ENCODE assay signal across 27 cellular contexts in genomic region chr2:163453920-163454319, GRCh38.
A peak's percentile ranks its signal among the peaks of the same experiment; 100 is the strongest.
DNase-seq lines count a peak whose midpoint lies in the region; ATAC-seq, FAIRE-seq and TF ChIP-seq lines count a peak whose summit lies in the region.
"Had no signal": no experiment of that assay in that cellular context is flagged by ENCODE, and none has a peak within 500 bp of the region (broad histone marks: within the 10 kb centered on the region; RNA-seq: fewer than 3 reads in every experiment).

No MANE protein-coding gene starts in this region.

- no peaks in the 10 kb centered on the region for H3K79me1 ChIP-seq in mesenchymal stem cell (replicated peaks; ENCODE audit: low read length, poor library complexity, severe bottlenecking)

- H3K27me3 ChIP-seq in astrocyte (ENCODE audit: insufficient read depth, low read length) (no peaks in the 10 kb centered on the region), mesenchymal stem cell (ENCODE audit: control insufficient read depth in 1 of 2, insufficient read depth in 1 of 2, low read length in 2 of 2) (no peaks in the 10 kb centered on the region)
- H3K27me3 ChIP-seq: BLaER1 treated with 17β-estradiol and CSF1 and Interleukin-3, amounts not matched to agents 10 nM and 100 nM; MG63; Peyer's patch had no signal

- H3K9me3 Mint-ChIP-seq in astrocyte (ENCODE audit: unreplicated experiment) = no peaks in the 10 kb centered on the region
- H3K9me3 Mint-ChIP-seq: GM23338 had no signal

- H3K4me1 Mint-ChIP-seq in astrocyte (ENCODE audit: low read depth, unreplicated experiment) = peaks cover 4% of the 10 kb centered on the region
- H3K4me1 Mint-ChIP-seq: CD4-positive, alpha-beta memory T cell; GM23338 had no signal

- no peaks in the 10 kb centered on the region for H3K9me3 ChIP-seq in astrocyte (ENCODE audit: insufficient read depth, low read depth, low read length)
- H3K9me3 ChIP-seq in mesenchymal stem cell (ENCODE audit: control insufficient read depth, low read length) = no peaks in the 10 kb centered on the region
- H3K9me3 ChIP-seq: HAP-1, MG63, Peyer's patch had no signal

- H3K4ac ChIP-seq in mesenchymal stem cell (ENCODE audit: low read depth in 1 of 2, low read length in 2 of 2) = no peak overlapping the region

- H4K20me1 ChIP-seq in astrocyte (ENCODE audit: insufficient read depth, low read length) = no peaks in the 10 kb centered on the region
- H4K20me1 ChIP-seq: BLaER1 treated with 17β-estradiol and CSF1 and Interleukin-3, amounts not matched to agents 10 nM and 100 nM had no signal

- no peaks in the 10 kb centered on the region for H3K36me3 ChIP-seq in astrocyte (ENCODE audit: insufficient read depth, low read length)
- H3K36me3 ChIP-seq in mesenchymal stem cell (ENCODE audit: control insufficient read depth in 1 of 2, insufficient read depth in 2 of 2, low read depth in 1 of 2, low read length in 2 of 2) = no peaks in the 10 kb centered on the region
- H3K36me3 ChIP-seq: BLaER1 treated with 17β-estradiol and CSF1 and Interleukin-3, amounts not matched to agents 10 nM and 100 nM; HAP-1; MG63; Peyer's patch had no signal

- no peak overlapping the region for H2BK15ac ChIP-seq in mesenchymal stem cell (ENCODE audit: low read depth, poor library complexity, severe bottlenecking)

- H2BK120ac ChIP-seq in mesenchymal stem cell (ENCODE audit: low read depth, low read length) = no peak overlapping the region

- no peak overlapping the region for H3K27ac Mint-ChIP-seq in astrocyte (ENCODE audit: unreplicated experiment)
- H3K27ac Mint-ChIP-seq: CD4-positive, alpha-beta memory T cell; GM23338; HFFc6 had no signal

- TF ChIP-seq CTCF in astrocyte (IDR thresholded peaks at IDR 0.05; ENCODE audit: insufficient read depth, low read depth, low read length) (no peak), epithelial cell of esophagus (IDR thresholded peaks at IDR 0.05; ENCODE audit: insufficient read depth, low read depth, low read length, missing control alignments) (no peak)

- H3K27me3 Mint-ChIP-seq in astrocyte (ENCODE audit: low read depth, unreplicated experiment) = no peaks in the 10 kb centered on the region
- H3K27me3 Mint-ChIP-seq: CD4-positive, alpha-beta memory T cell had no signal

- H3K9ac ChIP-seq in astrocyte (ENCODE audit: low read length) = no peak overlapping the region
- no peak overlapping the region for H3K9ac ChIP-seq in mesenchymal stem cell (ENCODE audit: low read length)
- H3K9ac ChIP-seq: BLaER1 treated with 17β-estradiol and CSF1 and Interleukin-3, amounts not matched to agents 10 nM and 100 nM had no signal

- H2BK12ac ChIP-seq in mesenchymal stem cell (ENCODE audit: low read length in 2 of 2) = no peak overlapping the region

- no peak overlapping the region for H3K14ac ChIP-seq in mesenchymal stem cell (ENCODE audit: low read length in 2 of 2)

- no peak overlapping the region for H3K4me3 Mint-ChIP-seq in astrocyte (ENCODE audit: unreplicated experiment)
- H3K4me3 Mint-ChIP-seq: CD4-positive, alpha-beta memory T cell; GM23338; HFFc6 had no signal

- no peak overlapping the region for H3K18ac ChIP-seq in mesenchymal stem cell (ENCODE audit: low read depth in 1 of 2, low read length in 2 of 2)

- DNase-seq in M059J (ENCODE audit: low read depth) (peak; percentile 61), astrocyte (ENCODE audit: low read depth) (peak; percentile 66), epithelial cell of esophagus (ENCODE audit: low read depth) (peak; percentile 5), mesenchymal stem cell (peak; percentile 14), posterior cingulate gyrus (no peak), NOMO-1 (lab: John Stamatoyannopoulos, UW; ENCODE audit: unreplicated experiment in 2 of 2) (no peak), NCI-H748 treated with DMSO at 0.1 percent for 48 hours (lab: John Stamatoyannopoulos, UW) (no peak)
- DNase-seq: CD4-positive, alpha-beta memory T cell; COR-L47; DMS53; HFFc6; Kasumi-1; MG63; NCI-H1105 treated with DMSO at 0.1 percent for 48 hours; NCI-H2029; NCI-H526 treated with DMSO at 0.1 percent for 48 hours; OCI-M1; Peyer's patch; SHP77 treated with DMSO at 0.1 percent for 48 hours had no signal

- no peaks in the 10 kb centered on the region for H3K4me1 ChIP-seq in astrocyte (ENCODE audit: insufficient read depth, low read length)
- no peaks in the 10 kb centered on the region for H3K4me1 ChIP-seq in mesenchymal stem cell (ENCODE audit: control insufficient read depth, insufficient read depth, low read depth, low read length)
- H3K4me1 ChIP-seq: BLaER1 treated with 17β-estradiol and CSF1 and Interleukin-3, amounts not matched to agents 10 nM and 100 nM; HAP-1; Peyer's patch had no signal

- H3K36me3 Mint-ChIP-seq in astrocyte (ENCODE audit: low read depth, unreplicated experiment) = no peaks in the 10 kb centered on the region
- H3K36me3 Mint-ChIP-seq: CD4-positive, alpha-beta memory T cell had no signal

- H2AFZ ChIP-seq in astrocyte (ENCODE audit: low read depth, low read length) = no peak overlapping the region
- H2AFZ ChIP-seq in mesenchymal stem cell (ENCODE audit: low read depth, low read length) = no peak overlapping the region
- H2AFZ ChIP-seq: GM23338 had no signal

- H3K4me3 ChIP-seq in astrocyte (ENCODE audit: insufficient read depth, low read depth, low read length) = no peak overlapping the region
- no peak overlapping the region for H3K4me3 ChIP-seq in epithelial cell of esophagus (ENCODE audit: low read length)
- no peak overlapping the region for H3K4me3 ChIP-seq in mesenchymal stem cell (ENCODE audit: insufficient read depth in 1 of 2, low read depth in 1 of 2, low read length in 2 of 2)
- H3K4me3 ChIP-seq: BLaER1 treated with 17β-estradiol and CSF1 and Interleukin-3, amounts not matched to agents 10 nM and 100 nM; GM23338; HAP-1; K562; MG63; Peyer's patch had no signal

- H2AK5ac ChIP-seq in mesenchymal stem cell (ENCODE audit: low read length, severe bottlenecking) = no peak overlapping the region

- no peak overlapping the region for H3K23ac ChIP-seq in mesenchymal stem cell (ENCODE audit: low read length in 2 of 2)

- H4K91ac ChIP-seq in mesenchymal stem cell (ENCODE audit: low read length) = no peak overlapping the region

- intact Hi-C loops in posterior cingulate gyrus (cut with DNase I) = no loop called here

- no peak for FAIRE-seq in astrocyte (lab: Jason Lieb, UNC)
- FAIRE-seq: A204.1, GM18507, HTR-8/SVneo, K562 had no signal

- H3K27ac ChIP-seq in astrocyte (ENCODE audit: low read depth, low read length) (no peak overlapping the region), mesenchymal stem cell (ENCODE audit: low read length, poor library complexity, severe bottlenecking) (no peak overlapping the region)
- H3K27ac ChIP-seq: BLaER1 treated with 17β-estradiol and CSF1 and Interleukin-3, amounts not matched to agents 10 nM and 100 nM; Peyer's patch had no signal

- no peak for ATAC-seq in GM18868 (IDR thresholded peaks at IDR 0.05; ENCODE audit: unreplicated experiment)
- ATAC-seq: GM23338, K562 had no signal

- H3K4me2 ChIP-seq in astrocyte (ENCODE audit: low read length) (no peak overlapping the region), mesenchymal stem cell (ENCODE audit: low read length, poor library complexity, severe bottlenecking) (no peak overlapping the region)
- H3K4me2 ChIP-seq: BLaER1 treated with 17β-estradiol and CSF1 and Interleukin-3, amounts not matched to agents 10 nM and 100 nM; GM23338 had no signal

- no peak overlapping the region for H4K8ac ChIP-seq in mesenchymal stem cell (ENCODE audit: low read length)

- WGBS in mesenchymal stem cell = 85% methylated on average over 1 of the region's 2 CpGs

- no peaks in the 10 kb centered on the region for H3K79me2 ChIP-seq in astrocyte (ENCODE audit: insufficient read depth, low read length)

- no peak overlapping the region for H2BK5ac ChIP-seq in mesenchymal stem cell (ENCODE audit: low read depth, low read length, poor library complexity, severe bottlenecking)

Comparison
In these comparisons a context has a peak if more than half of its experiments do, and no peak if none do; other contexts are left out.
1. DNase-seq: peak in M059J (single experiment), astrocyte (single experiment), epithelial cell of esophagus (single experiment) and mesenchymal stem cell (single experiment); none in posterior cingulate gyrus (0 of 10), NOMO-1 (0 of 2) and NCI-H748 treated with DMSO at 0.1 percent for 48 hours (single experiment).